ENCODE assay signal across 1 cellular context in genomic region chr16:3067929-3068288, GRCh38.
TF ChIP-seq lines count a peak whose summit lies in the region.

No MANE protein-coding gene starts in this region.

TF ChIP-seq in GM23338, 12 proteins besides CTCF, POLR2A, EP300 and RAD21 (continued from another document):
- TF ChIP-seq ZNF462 (CRISPR knock-in tag; IDR thresholded peaks at IDR 0.05) (no peak), EZH2phosphoT487 (IDR thresholded peaks at IDR 0.05; ENCODE audit: unreplicated experiment) (no peak), CREB1 (CRISPR knock-in tag; IDR thresholded peaks at IDR 0.05; ENCODE audit: low read depth) (no peak), ZNF114 (CRISPR knock-in tag; IDR thresholded peaks at IDR 0.05) (no peak), EZH2 (IDR thresholded peaks at IDR 0.05; ENCODE audit: low read depth, unreplicated experiment) (no peak), NANOG (IDR thresholded peaks at IDR 0.05; ENCODE audit: borderline replicate concordance) (no peak), JUNB (IDR thresholded peaks at IDR 0.05; ENCODE audit: unreplicated experiment) (no peak), REST (IDR thresholded peaks at IDR 0.05; ENCODE audit: unreplicated experiment) (no peak), ZNF331 (CRISPR knock-in tag; IDR thresholded peaks at IDR 0.05; ENCODE audit: low read depth) (no peak)
TF ChIP-seq in GM23338: peak in this region for 0.
